ENCODE assay signal across 26 cellular contexts in the genomic region with DNA sequence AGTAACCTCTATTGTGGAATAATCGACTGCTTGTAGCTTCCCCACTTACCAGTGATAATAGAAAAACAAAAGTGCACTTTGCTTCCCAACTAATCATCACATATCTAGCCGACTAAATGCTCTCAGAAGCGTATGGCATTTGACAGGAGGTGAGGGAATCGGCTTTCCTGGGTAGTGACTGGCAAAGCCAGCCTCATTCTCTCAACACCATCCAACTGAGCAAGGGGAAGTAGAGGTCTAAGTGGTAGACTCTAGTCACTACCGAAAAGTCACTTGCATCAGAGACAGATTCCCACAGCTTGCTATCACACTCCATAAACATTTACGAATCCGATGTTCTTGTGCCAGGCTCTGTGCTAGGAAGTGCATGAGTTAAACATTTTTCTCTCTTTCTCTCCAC. TPM values are rescaled to one million over a fixed set of nuclear protein-coding genes. Genes with fewer than 3 reads are reported as not detected.
DNase-seq lines count a peak whose midpoint lies in the region; ATAC-seq, FAIRE-seq and TF ChIP-seq lines count a peak whose summit lies in the region.
"Had no signal": no experiment of that assay in that cellular context is flagged by ENCODE, and none has a peak within 500 bp of the region (broad histone marks: within the 10 kb centered on the region; RNA-seq: fewer than 3 reads in every experiment).

No MANE protein-coding gene starts in this region.

- no peaks in the 10 kb centered on the region for H3K79me2 ChIP-seq in fibroblast of lung (ENCODE audit: control insufficient read depth, insufficient read depth, low read length)

- no peak overlapping the region for H3K4me3 Mint-ChIP-seq in activated naive CD4-positive, alpha-beta T cell treated with anti-CD3 and anti-CD28 coated beads, Interleukin-2, amount 10 ng/mL, durations not matched to agents 7 days and 5 days
- H3K4me3 Mint-ChIP-seq: CD14-positive monocyte; CD4-positive, alpha-beta T cell; CD8-positive, alpha-beta memory T cell; GM23338; HFFc6 had no signal

- H3K27ac ChIP-seq in right cardiac atrium (ENCODE audit: low read length) = no peak overlapping the region
- no peak overlapping the region for H3K27ac ChIP-seq in right atrium auricular region
- H3K27ac ChIP-seq in fibroblast of lung (ENCODE audit: insufficient read depth, low read length) = no peak overlapping the region
- H3K27ac ChIP-seq: A549; BLaER1 treated with 17β-estradiol and CSF1 and Interleukin-3, amounts not matched to agents 10 nM and 100 nM had no signal

- no peaks in the 10 kb centered on the region for H3K27me3 Mint-ChIP-seq in activated naive CD4-positive, alpha-beta T cell treated with anti-CD3 and anti-CD28 coated beads, Interleukin-2, amount 10 ng/mL, durations not matched to agents 7 days and 5 days
- H3K27me3 Mint-ChIP-seq: CD4-positive, alpha-beta T cell; CD8-positive, alpha-beta memory T cell had no signal

- H3K27ac Mint-ChIP-seq in activated naive CD4-positive, alpha-beta T cell treated with anti-CD3 and anti-CD28 coated beads, Interleukin-2, amount 10 ng/mL, durations not matched to agents 7 days and 5 days = no peak overlapping the region
- H3K27ac Mint-ChIP-seq: CD14-positive monocyte; CD4-positive, alpha-beta T cell; CD8-positive, alpha-beta memory T cell; GM23338; HFFc6 had no signal

- no peak for TF ChIP-seq CTCF in right atrium auricular region (IDR thresholded peaks at IDR 0.05)
- TF ChIP-seq CTCF in fibroblast of lung (conservative IDR thresholded peaks at IDR 0.05 in 1 of 2, IDR thresholded peaks at IDR 0.05 in 1 of 2; ENCODE audit: low read depth in 1 of 2, low read length in 2 of 2) = no peak

- H3K4me1 Mint-ChIP-seq in activated naive CD4-positive, alpha-beta T cell treated with anti-CD3 and anti-CD28 coated beads, Interleukin-2, amount 10 ng/mL, durations not matched to agents 7 days and 5 days = no peaks in the 10 kb centered on the region
- H3K4me1 Mint-ChIP-seq: CD14-positive monocyte; CD8-positive, alpha-beta memory T cell had no signal

- 59% methylated on average over 7 of the region's 7 CpGs for WGBS in right cardiac atrium

- ATAC-seq in right cardiac atrium = peak; percentile 16 to 57
- ATAC-seq: A549, GM12878, GM23338 had no signal

- peak overlapping the region; percentile 7 for H2AFZ ChIP-seq in fibroblast of lung (ENCODE audit: low read length)
- H2AFZ ChIP-seq: GM23338 had no signal

- H3K36me3 ChIP-seq in right atrium auricular region (no peaks in the 10 kb centered on the region), fibroblast of lung (ENCODE audit: control insufficient read depth, insufficient read depth, low read length) (no peaks in the 10 kb centered on the region)
- H3K36me3 ChIP-seq: BE2C, HAP-1 had no signal

- H3K9ac ChIP-seq in fibroblast of lung (ENCODE audit: insufficient read depth, low read length) = no peak overlapping the region
- H3K9ac ChIP-seq: BLaER1 treated with 17β-estradiol and CSF1 and Interleukin-3, amounts not matched to agents 10 nM and 100 nM had no signal

- peaks cover 2% of the 10 kb centered on the region for H3K4me1 ChIP-seq in right cardiac atrium (ENCODE audit: control insufficient read depth, insufficient read depth, low read length)
- H3K4me1 ChIP-seq in right atrium auricular region = peaks cover 0 to 1% of the 10 kb centered on the region in 2 donors
- no peaks in the 10 kb centered on the region for H3K4me1 ChIP-seq in fibroblast of lung (ENCODE audit: control insufficient read depth, extremely low read depth, insufficient read depth, low read length)
- H3K4me1 ChIP-seq: A549, BE2C, HAP-1 had no signal

- no peaks in the 10 kb centered on the region for H4K20me1 ChIP-seq in fibroblast of lung (ENCODE audit: control insufficient read depth, extremely low read depth, insufficient read depth, low read length)
- H4K20me1 ChIP-seq: BLaER1 treated with 17β-estradiol and CSF1 and Interleukin-3, amounts not matched to agents 10 nM and 100 nM had no signal

- FAIRE-seq in urothelium cell line (lab: Jason Lieb, UNC) = peak; percentile 13
- FAIRE-seq: A549, D721Med, GM12878, GM19239, H54 had no signal

- DNase-seq in right cardiac atrium (no peak), right atrium auricular region (ENCODE audit: low spot score) (no peak), fibroblast of lung (ENCODE audit: low read depth in 2 of 2) (no peak), urothelium cell line (ENCODE audit: low spot score) (no peak), ureter (ENCODE audit: low spot score) (no peak)
- no peak for DNase-seq in activated naive CD4-positive, alpha-beta T cell treated with anti-CD3 and anti-CD28 coated beads, Interleukin-2, amount 10 ng/mL, durations not matched to agents 7 days and 5 days
- DNase-seq: 8988T; ACHN; AML-193; BE2C; CD4-positive, alpha-beta T cell; CD8-positive, alpha-beta memory T cell; DMS 273 treated with DMSO at 0.1 percent for 48 hours; DMS79; EL; GDM1; HFFc6 had no signal

- no peak overlapping the region for H3K4me2 ChIP-seq in fibroblast of lung (ENCODE audit: extremely low read depth, insufficient read depth, low read length)
- H3K4me2 ChIP-seq: A549; BLaER1 treated with 17β-estradiol and CSF1 and Interleukin-3, amounts not matched to agents 10 nM and 100 nM; GM23338 had no signal

- H3K9me3 ChIP-seq in right cardiac atrium (ENCODE audit: control insufficient read depth, low read length) = no peaks in the 10 kb centered on the region
- H3K9me3 ChIP-seq in right atrium auricular region = no peaks in the 10 kb centered on the region
- H3K9me3 ChIP-seq in fibroblast of lung (ENCODE audit: control insufficient read depth, insufficient read depth, low read depth, low read length) = no peaks in the 10 kb centered on the region
- H3K9me3 ChIP-seq: A549, BE2C, HAP-1 had no signal

- peaks cover 11% of the 10 kb centered on the region for H3K9me3 Mint-ChIP-seq in activated naive CD4-positive, alpha-beta T cell treated with anti-CD3 and anti-CD28 coated beads, Interleukin-2, amount 10 ng/mL, durations not matched to agents 7 days and 5 days
- H3K9me3 Mint-ChIP-seq: HFFc6 had no signal

- H3K36me3 Mint-ChIP-seq in activated naive CD4-positive, alpha-beta T cell treated with anti-CD3 and anti-CD28 coated beads, Interleukin-2, amount 10 ng/mL, durations not matched to agents 7 days and 5 days = no peaks in the 10 kb centered on the region
- H3K36me3 Mint-ChIP-seq: CD14-positive monocyte; CD8-positive, alpha-beta memory T cell had no signal

- H3K4me3 ChIP-seq in right cardiac atrium (ENCODE audit: low read length) (no peak overlapping the region), right atrium auricular region (no peak overlapping the region), fibroblast of lung (replicated peaks in 1 of 4; ENCODE audit: control extremely low read depth in 1 of 4, insufficient read depth in 1 of 4, low read depth in 3 of 4, low read length in 4 of 4) (no peak overlapping the region)
- H3K4me3 ChIP-seq: A549; BLaER1 treated with 17β-estradiol and CSF1 and Interleukin-3, amounts not matched to agents 10 nM and 100 nM; GM12878; GM23338; HAP-1 had no signal

- intact Hi-C loops in right cardiac atrium (cut with DNase I) = no loop called here

- CTCF ChIA-PET in activated naive CD4-positive, alpha-beta T cell treated with anti-CD3 and anti-CD28 coated beads, Interleukin-2, amount 10 ng/mL, durations not matched to agents 7 days and 5 days (lab: Charles Lee) = no interaction called here

- no peaks in the 10 kb centered on the region for H3K27me3 ChIP-seq in right cardiac atrium (ENCODE audit: control insufficient read depth, insufficient read depth)
- no peaks in the 10 kb centered on the region for H3K27me3 ChIP-seq in right atrium auricular region
- H3K27me3 ChIP-seq in fibroblast of lung (ENCODE audit: control insufficient read depth, insufficient read depth, low read length) = no peaks in the 10 kb centered on the region
- H3K27me3 ChIP-seq: BE2C; BLaER1 treated with 17β-estradiol and CSF1 and Interleukin-3, amounts not matched to agents 10 nM and 100 nM had no signal

RNA-seq across cellular contexts. Expression of a gene that starts 12.1 kb away (rescaled TPM):
- 1 to 10 TPM; 1.2 to 1.8 (median 1.6) TPM for total RNA-seq in right cardiac atrium
- polyA plus RNA-seq in right cardiac atrium = 0.86 TPM
- total RNA-seq in right atrium auricular region = 1 to 10 TPM in 1 of 2 donors, under 1 TPM in 1; 0.59 to 1.1 TPM
- 0.77 and 0.83 TPM in 2 replicates for total RNA-seq in fibroblast of lung
- 1.9 and 10.2 TPM in 2 replicates for polyA plus RNA-seq in fibroblast of lung
- polyA plus RNA-seq in fibroblast of lung (2012) = 1.3 and 12.9 TPM in 2 replicates
- 0.04 and 11.2 TPM in 2 replicates for polyA minus RNA-seq in fibroblast of lung (ENCODE audit: low replicate concordance)
- 28.5 TPM for total RNA-seq in ureter
- total RNA-seq: CD4-positive, alpha-beta T cell; CD8-positive, alpha-beta memory T cell; GM12878 had no signal
- polyA plus RNA-seq: A549; CD14-positive monocyte; CD8-positive, alpha-beta memory T cell had no signal

Comparison
In these comparisons a context has a peak if more than half of its experiments do, and no peak if none do; other contexts are left out.
1. RNA of a gene that starts 12.1 kb away (total RNA-seq): 28.5 TPM in ureter (single experiment); 1.2 to 1.8 TPM in right cardiac atrium, 0.59 to 1.1 TPM in right atrium auricular region and 0.77 to 0.83 TPM in fibroblast of lung; every median in the first group is over 10 times any median in the second.